In the genomic region with DNA sequence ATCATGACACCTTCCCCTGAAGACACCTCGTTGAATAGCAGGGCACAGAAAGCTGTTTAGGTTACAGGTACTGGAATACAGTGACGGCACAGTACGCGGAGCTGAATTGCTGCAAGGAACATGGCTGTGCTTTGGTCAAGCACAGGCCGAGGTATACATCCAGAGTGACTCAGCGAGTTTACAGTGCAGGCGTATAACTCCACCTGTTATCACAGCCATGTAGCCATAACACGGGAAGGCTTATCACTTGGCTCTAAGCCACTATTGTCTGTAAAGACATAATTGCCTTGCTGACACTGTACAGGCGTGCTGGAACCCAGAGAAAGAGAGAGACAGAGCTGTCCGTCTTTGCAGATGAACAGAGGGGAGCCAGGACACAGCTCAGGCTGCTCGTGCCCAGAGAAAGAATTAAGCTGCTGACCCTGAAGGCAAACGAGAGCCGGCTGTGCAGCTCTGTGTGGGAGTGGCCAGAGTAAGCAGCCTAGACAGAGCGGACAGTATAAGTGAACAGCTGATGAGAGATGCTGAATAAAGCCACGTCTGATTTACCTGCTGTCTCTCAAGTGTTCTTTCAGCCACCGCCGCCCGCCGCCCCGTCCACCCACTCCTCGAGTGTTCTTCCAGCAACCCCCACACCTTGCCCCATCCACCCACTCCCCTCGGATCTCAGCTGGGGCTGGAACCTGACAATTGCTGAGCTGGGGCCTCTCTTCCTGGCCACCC, we compare ENCODE assay signal across 8 cellular contexts.
DNase-seq lines count a peak whose midpoint lies in the region; ATAC-seq and TF ChIP-seq lines count a peak whose summit lies in the region.

No MANE protein-coding gene starts in this region.

- H3K79me2 ChIP-seq in GM23248 (ENCODE audit: insufficient read depth), result no peaks in the 10 kb centered on the region

- H3K4me3 ChIP-seq in GM23248 (peak overlapping the region; percentile 26), WERI-Rb-1 (ENCODE audit: low read depth, low read length) (peak overlapping the region; percentile 8; the same call in 1 of the 2 replicates), prostate gland (no peak overlapping the region)

- no peaks in the 10 kb centered on the region for H3K9me3 Mint-ChIP-seq in CD14-positive monocyte

- H3K27me3 Mint-ChIP-seq in CD14-positive monocyte (ENCODE audit: low read depth in 3 of 3), result no peaks in the 10 kb centered on the region

- TF ChIP-seq POLR2A in prostate gland (IDR thresholded peaks at IDR 0.05), result no peak

- H3K4me1 ChIP-seq in GM23248 (ENCODE audit: insufficient read depth) (peaks cover 44% of the 10 kb centered on the region), prostate gland (replicated peaks) (peaks cover 2% of the 10 kb centered on the region)

- no peaks in the 10 kb centered on the region for H3K9me3 ChIP-seq in GM23248 (ENCODE audit: low read depth)
- peaks cover 2% of the 10 kb centered on the region for H3K9me3 ChIP-seq in WERI-Rb-1 (ENCODE audit: severe bottlenecking)
- H3K9me3 ChIP-seq in prostate gland, result no peaks in the 10 kb centered on the region

- TF ChIP-seq CTCF in WERI-Rb-1 (IDR thresholded peaks at IDR 0.05; ENCODE audit: low read depth, low read length) (no peak), prostate gland (IDR thresholded peaks at IDR 0.05) (no peak), CD14-positive monocyte (IDR thresholded peaks at IDR 0.05) (no peak)

- intact Hi-C loops in Right ventricle myocardium superior (cut with DNase I), result no loop called here
- intact Hi-C loops in prostate gland (cut with DNase I), result loop anchor here (5.0 to 10.0 kb wide), 2 partner anchors 37 to 91 kb away; partner anchors contain the start of gene PPP1CB
- intact Hi-C loops in posterior cingulate gyrus (cut with DNase I), result no loop called here
- intact Hi-C loops in CD14-positive monocyte (cut with micrococcal nuclease), result loop anchor here in 1 of 2 donors (5.0 kb wide), 1 partner anchor 33 kb away; no protein-coding TSS in a partner anchor

- 40 to 43% methylated on average over 16 to 21 of the region's 22 CpGs for WGBS in GM23248 (ENCODE audit: low coverage in 1 of 2, low lambda C conversion rate in 2 of 2, missing lambda C conversion rate in 2 of 2), 2 experiments
- WGBS in prostate gland, result 53% methylated on average over 22 of the region's 22 CpGs

- peak; percentile 44 for DNase-seq in GM23248
- peak; percentile 89 for DNase-seq in WERI-Rb-1
- no peak for DNase-seq in Right ventricle myocardium superior
- DNase-seq in prostate gland (ENCODE audit: low spot score), result no peak
- no peak for DNase-seq in activated T-cell treated with anti-CD3 and anti-CD28 coated beads, Interleukin-2, amount 50 U/mL, for 1 hour
- DNase-seq in posterior cingulate gyrus, result no peak
- DNase-seq in CD14-positive monocyte (ENCODE audit: low spot score), result no peak
- no peak for DNase-seq in NCI-H2171 treated with DMSO at 0.1 percent for 48 hours (lab: John Stamatoyannopoulos, UW)

- no peaks in the 10 kb centered on the region for H3K36me3 Mint-ChIP-seq in CD14-positive monocyte

- no peak overlapping the region for H3K4me3 Mint-ChIP-seq in CD14-positive monocyte

- no peaks in the 10 kb centered on the region for H3K4me1 Mint-ChIP-seq in CD14-positive monocyte

- H3K36me3 ChIP-seq in GM23248 (ENCODE audit: low read depth) (no peaks in the 10 kb centered on the region), WERI-Rb-1 (no peaks in the 10 kb centered on the region), prostate gland (no peaks in the 10 kb centered on the region)

- peak overlapping the region; percentile 52; the same call in 1 of the 2 replicates for H2AFZ ChIP-seq in GM23248

- H3K27ac Mint-ChIP-seq in CD14-positive monocyte, result peak overlapping the region in 1 of 7 donors; percentile 10

- H3F3A ChIP-seq in GM23248 (ENCODE audit: insufficient read depth), result peaks cover 44% of the 10 kb centered on the region

- ATAC-seq in Right ventricle myocardium superior (ENCODE audit: poor library complexity), result peak; percentile 57

- in situ Hi-C loops in GM23248 (cut with MboI), result no loop called here

- H3K9me2 ChIP-seq in GM23248 (ENCODE audit: insufficient read depth), result no peaks in the 10 kb centered on the region

- H3K27ac ChIP-seq in GM23248, result peak overlapping the region; percentile 65
- H3K27ac ChIP-seq in WERI-Rb-1, result peak overlapping the region; percentile 62
- peak overlapping the region; percentile 68 to 74 for H3K27ac ChIP-seq in prostate gland

- no peaks in the 10 kb centered on the region for H4K20me1 ChIP-seq in GM23248 (ENCODE audit: insufficient read depth)

- peak overlapping the region; percentile 60 for H3K4me2 ChIP-seq in GM23248 (ENCODE audit: unreplicated experiment)

- H3K27me3 ChIP-seq in GM23248 (replicated peaks; ENCODE audit: insufficient read depth) (no peaks in the 10 kb centered on the region), WERI-Rb-1 (ENCODE audit: insufficient read depth, low read depth, severe bottlenecking) (no peaks in the 10 kb centered on the region), prostate gland (replicated peaks; ENCODE audit: insufficient read depth) (no peaks in the 10 kb centered on the region)

- peak overlapping the region; percentile 59 for H3K9ac ChIP-seq in GM23248

Comparison
In these comparisons a context has a peak if more than half of its experiments do, and no peak if none do; other contexts are left out.
1. DNase-seq: peak in GM23248 (single experiment) and WERI-Rb-1 (single experiment); none in Right ventricle myocardium superior (single experiment), prostate gland (single experiment), activated T-cell treated with anti-CD3 and anti-CD28 coated beads, Interleukin-2, amount 50 U/mL, for 1 hour (single experiment), posterior cingulate gyrus (0 of 10), CD14-positive monocyte (single experiment) and NCI-H2171 treated with DMSO at 0.1 percent for 48 hours (single experiment).
2. H3K4me3 ChIP-seq: peak in GM23248 (single experiment) and WERI-Rb-1 (single experiment); none in prostate gland (0 of 2).
3. Peak in every context shown above with its lines, with median percentiles within 50 percentile points of each other: H3K27ac ChIP-seq.